ENCODE assay signal across 2 cellular contexts in the genomic region with DNA sequence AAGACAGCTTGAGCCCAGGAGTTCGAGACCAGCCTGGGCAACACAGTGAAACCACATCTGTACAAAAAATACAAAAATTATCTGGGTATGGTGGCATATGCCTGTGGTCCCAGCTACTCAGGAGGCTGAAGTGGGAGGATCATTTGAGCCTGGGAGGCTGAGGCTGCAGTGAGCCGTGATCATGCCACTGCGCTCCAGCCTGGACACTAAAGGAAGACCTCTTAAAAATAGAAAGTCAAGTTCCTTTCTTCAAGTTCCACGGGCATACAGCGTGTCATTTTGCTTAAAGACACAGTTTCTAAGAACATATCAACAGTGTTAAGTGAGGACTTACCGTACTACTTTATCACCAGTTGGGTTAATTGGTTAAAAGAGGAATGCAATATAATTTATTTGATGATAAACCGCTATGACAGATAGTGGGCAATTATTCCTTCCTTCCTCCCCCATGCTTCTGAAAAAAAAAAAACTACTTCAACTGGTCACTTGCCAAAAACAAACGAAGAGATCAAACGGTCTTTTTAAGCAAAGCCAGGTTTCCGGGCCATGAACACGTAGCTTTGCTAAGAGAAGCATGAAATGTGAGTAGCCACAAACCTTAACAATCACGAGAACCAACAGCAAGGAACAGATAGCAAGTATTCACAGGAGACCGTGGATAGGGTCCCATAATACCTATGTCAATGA.
TF ChIP-seq lines count a peak whose summit lies in the region.

No MANE protein-coding gene starts in this region.

TF ChIP-seq in HEK293, 187 proteins besides CTCF, POLR2A, EP300 and RAD21 (continued from another document and continues in another):
- TF ChIP-seq ZNF660 (tag by site-specific recombination; IDR thresholded peaks at IDR 0.05) (no peak), OSR2 (tag by site-specific recombination; IDR thresholded peaks at IDR 0.05) (peak; percentile 91), FEZF1 (tag by site-specific recombination; IDR thresholded peaks at IDR 0.05) (peak; percentile 65), KLF9 (tag by site-specific recombination; IDR thresholded peaks at IDR 0.05; ENCODE audit: low read depth) (no peak), ZNF629 (tag by site-specific recombination; IDR thresholded peaks at IDR 0.05) (peak; percentile 61; the same call in 1 of the 2 replicates), TCF7L2 (IDR thresholded peaks at IDR 0.05; ENCODE audit: borderline replicate concordance, low read depth, low read length) (peak; percentile 67), ZNF76 (tag by site-specific recombination; IDR thresholded peaks at IDR 0.05; ENCODE audit: borderline replicate concordance, low read depth) (no peak), ZNF843 (tag by site-specific recombination; IDR thresholded peaks at IDR 0.05) (peak; percentile 67; the same call in 1 of the 2 replicates), GFI1B (tag by site-specific recombination; IDR thresholded peaks at IDR 0.05) (peak; percentile 66; the same call in 1 of the 2 replicates), OVOL3 (tag by site-specific recombination; IDR thresholded peaks at IDR 0.05) (peak; percentile 72; the same call in 1 of the 2 replicates), KLF8 (tag by site-specific recombination; IDR thresholded peaks at IDR 0.05) (peak; percentile 55), GLIS1 (tag by site-specific recombination; IDR thresholded peaks at IDR 0.05) (peak; percentile 20; the same call in 1 of the 2 replicates), ZNF140 (tag by site-specific recombination; IDR thresholded peaks at IDR 0.05) (no peak)
- TF ChIP-seq, protein P1, sequence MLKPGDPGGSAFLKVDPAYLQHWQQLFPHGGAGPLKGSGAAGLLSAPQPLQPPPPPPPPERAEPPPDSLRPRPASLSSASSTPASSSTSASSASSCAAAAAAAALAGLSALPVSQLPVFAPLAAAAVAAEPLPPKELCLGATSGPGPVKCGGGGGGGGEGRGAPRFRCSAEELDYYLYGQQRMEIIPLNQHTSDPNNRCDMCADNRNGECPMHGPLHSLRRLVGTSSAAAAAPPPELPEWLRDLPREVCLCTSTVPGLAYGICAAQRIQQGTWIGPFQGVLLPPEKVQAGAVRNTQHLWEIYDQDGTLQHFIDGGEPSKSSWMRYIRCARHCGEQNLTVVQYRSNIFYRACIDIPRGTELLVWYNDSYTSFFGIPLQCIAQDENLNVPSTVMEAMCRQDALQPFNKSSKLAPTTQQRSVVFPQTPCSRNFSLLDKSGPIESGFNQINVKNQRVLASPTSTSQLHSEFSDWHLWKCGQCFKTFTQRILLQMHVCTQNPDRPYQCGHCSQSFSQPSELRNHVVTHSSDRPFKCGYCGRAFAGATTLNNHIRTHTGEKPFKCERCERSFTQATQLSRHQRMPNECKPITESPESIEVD (tag by site-specific recombination; IDR thresholded peaks at IDR 0.05) = peak; percentile 57
- TF ChIP-seq, protein P2, sequence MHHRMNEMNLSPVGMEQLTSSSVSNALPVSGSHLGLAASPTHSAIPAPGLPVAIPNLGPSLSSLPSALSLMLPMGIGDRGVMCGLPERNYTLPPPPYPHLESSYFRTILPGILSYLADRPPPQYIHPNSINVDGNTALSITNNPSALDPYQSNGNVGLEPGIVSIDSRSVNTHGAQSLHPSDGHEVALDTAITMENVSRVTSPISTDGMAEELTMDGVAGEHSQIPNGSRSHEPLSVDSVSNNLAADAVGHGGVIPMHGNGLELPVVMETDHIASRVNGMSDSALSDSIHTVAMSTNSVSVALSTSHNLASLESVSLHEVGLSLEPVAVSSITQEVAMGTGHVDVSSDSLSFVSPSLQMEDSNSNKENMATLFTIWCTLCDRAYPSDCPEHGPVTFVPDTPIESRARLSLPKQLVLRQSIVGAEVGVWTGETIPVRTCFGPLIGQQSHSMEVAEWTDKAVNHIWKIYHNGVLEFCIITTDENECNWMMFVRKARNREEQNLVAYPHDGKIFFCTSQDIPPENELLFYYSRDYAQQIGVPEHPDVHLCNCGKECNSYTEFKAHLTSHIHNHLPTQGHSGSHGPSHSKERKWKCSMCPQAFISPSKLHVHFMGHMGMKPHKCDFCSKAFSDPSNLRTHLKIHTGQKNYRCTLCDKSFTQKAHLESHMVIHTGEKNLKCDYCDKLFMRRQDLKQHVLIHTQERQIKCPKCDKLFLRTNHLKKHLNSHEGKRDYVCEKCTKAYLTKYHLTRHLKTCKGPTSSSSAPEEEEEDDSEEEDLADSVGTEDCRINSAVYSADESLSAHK (tag by site-specific recombination; IDR thresholded peaks at IDR 0.05) = 0 out of 2 replicates have a peak, but pooled peaks have one; percentile 41
- TF ChIP-seq, protein P3, sequence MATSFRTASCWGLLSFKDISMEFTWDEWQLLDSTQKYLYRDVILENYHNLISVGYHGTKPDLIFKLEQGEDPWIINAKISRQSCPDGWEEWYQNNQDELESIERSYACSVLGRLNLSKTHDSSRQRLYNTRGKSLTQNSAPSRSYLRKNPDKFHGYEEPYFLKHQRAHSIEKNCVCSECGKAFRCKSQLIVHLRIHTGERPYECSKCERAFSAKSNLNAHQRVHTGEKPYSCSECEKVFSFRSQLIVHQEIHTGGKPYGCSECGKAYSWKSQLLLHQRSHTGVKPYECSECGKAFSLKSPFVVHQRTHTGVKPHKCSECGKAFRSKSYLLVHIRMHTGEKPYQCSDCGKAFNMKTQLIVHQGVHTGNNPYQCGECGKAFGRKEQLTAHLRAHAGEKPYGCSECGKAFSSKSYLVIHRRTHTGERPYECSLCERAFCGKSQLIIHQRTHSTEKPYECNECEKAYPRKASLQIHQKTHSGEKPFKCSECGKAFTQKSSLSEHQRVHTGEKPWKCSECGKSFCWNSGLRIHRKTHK (tag by site-specific recombination; IDR thresholded peaks at IDR 0.05) = no peak
- TF ChIP-seq, protein P4, sequence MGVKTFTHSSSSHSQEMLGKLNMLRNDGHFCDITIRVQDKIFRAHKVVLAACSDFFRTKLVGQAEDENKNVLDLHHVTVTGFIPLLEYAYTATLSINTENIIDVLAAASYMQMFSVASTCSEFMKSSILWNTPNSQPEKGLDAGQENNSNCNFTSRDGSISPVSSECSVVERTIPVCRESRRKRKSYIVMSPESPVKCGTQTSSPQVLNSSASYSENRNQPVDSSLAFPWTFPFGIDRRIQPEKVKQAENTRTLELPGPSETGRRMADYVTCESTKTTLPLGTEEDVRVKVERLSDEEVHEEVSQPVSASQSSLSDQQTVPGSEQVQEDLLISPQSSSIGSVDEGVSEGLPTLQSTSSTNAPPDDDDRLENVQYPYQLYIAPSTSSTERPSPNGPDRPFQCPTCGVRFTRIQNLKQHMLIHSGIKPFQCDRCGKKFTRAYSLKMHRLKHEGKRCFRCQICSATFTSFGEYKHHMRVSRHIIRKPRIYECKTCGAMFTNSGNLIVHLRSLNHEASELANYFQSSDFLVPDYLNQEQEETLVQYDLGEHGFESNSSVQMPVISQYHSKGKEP (tag by site-specific recombination; IDR thresholded peaks at IDR 0.05) = peak; percentile 61
- TF ChIP-seq, protein P5, sequence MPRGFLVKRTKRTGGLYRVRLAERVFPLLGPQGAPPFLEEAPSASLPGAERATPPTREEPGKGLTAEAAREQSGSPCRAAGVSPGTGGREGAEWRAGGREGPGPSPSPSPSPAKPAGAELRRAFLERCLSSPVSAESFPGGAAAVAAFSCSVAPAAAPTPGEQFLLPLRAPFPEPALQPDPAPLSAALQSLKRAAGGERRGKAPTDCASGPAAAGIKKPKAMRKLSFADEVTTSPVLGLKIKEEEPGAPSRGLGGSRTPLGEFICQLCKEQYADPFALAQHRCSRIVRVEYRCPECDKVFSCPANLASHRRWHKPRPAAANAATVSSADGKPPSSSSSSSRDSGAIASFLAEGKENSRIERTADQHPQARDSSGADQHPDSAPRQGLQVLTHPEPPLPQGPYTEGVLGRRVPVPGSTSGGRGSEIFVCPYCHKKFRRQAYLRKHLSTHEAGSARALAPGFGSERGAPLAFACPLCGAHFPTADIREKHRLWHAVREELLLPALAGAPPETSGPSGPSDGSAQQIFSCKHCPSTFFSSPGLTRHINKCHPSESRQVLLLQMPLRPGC (tag by site-specific recombination; IDR thresholded peaks at IDR 0.05) = peak; percentile 27; the same call in 1 of the 2 replicates

TF ChIP-seq in GM23338, 12 proteins besides CTCF, POLR2A, EP300 and RAD21 (continued from another document):
- TF ChIP-seq, protein P6, sequence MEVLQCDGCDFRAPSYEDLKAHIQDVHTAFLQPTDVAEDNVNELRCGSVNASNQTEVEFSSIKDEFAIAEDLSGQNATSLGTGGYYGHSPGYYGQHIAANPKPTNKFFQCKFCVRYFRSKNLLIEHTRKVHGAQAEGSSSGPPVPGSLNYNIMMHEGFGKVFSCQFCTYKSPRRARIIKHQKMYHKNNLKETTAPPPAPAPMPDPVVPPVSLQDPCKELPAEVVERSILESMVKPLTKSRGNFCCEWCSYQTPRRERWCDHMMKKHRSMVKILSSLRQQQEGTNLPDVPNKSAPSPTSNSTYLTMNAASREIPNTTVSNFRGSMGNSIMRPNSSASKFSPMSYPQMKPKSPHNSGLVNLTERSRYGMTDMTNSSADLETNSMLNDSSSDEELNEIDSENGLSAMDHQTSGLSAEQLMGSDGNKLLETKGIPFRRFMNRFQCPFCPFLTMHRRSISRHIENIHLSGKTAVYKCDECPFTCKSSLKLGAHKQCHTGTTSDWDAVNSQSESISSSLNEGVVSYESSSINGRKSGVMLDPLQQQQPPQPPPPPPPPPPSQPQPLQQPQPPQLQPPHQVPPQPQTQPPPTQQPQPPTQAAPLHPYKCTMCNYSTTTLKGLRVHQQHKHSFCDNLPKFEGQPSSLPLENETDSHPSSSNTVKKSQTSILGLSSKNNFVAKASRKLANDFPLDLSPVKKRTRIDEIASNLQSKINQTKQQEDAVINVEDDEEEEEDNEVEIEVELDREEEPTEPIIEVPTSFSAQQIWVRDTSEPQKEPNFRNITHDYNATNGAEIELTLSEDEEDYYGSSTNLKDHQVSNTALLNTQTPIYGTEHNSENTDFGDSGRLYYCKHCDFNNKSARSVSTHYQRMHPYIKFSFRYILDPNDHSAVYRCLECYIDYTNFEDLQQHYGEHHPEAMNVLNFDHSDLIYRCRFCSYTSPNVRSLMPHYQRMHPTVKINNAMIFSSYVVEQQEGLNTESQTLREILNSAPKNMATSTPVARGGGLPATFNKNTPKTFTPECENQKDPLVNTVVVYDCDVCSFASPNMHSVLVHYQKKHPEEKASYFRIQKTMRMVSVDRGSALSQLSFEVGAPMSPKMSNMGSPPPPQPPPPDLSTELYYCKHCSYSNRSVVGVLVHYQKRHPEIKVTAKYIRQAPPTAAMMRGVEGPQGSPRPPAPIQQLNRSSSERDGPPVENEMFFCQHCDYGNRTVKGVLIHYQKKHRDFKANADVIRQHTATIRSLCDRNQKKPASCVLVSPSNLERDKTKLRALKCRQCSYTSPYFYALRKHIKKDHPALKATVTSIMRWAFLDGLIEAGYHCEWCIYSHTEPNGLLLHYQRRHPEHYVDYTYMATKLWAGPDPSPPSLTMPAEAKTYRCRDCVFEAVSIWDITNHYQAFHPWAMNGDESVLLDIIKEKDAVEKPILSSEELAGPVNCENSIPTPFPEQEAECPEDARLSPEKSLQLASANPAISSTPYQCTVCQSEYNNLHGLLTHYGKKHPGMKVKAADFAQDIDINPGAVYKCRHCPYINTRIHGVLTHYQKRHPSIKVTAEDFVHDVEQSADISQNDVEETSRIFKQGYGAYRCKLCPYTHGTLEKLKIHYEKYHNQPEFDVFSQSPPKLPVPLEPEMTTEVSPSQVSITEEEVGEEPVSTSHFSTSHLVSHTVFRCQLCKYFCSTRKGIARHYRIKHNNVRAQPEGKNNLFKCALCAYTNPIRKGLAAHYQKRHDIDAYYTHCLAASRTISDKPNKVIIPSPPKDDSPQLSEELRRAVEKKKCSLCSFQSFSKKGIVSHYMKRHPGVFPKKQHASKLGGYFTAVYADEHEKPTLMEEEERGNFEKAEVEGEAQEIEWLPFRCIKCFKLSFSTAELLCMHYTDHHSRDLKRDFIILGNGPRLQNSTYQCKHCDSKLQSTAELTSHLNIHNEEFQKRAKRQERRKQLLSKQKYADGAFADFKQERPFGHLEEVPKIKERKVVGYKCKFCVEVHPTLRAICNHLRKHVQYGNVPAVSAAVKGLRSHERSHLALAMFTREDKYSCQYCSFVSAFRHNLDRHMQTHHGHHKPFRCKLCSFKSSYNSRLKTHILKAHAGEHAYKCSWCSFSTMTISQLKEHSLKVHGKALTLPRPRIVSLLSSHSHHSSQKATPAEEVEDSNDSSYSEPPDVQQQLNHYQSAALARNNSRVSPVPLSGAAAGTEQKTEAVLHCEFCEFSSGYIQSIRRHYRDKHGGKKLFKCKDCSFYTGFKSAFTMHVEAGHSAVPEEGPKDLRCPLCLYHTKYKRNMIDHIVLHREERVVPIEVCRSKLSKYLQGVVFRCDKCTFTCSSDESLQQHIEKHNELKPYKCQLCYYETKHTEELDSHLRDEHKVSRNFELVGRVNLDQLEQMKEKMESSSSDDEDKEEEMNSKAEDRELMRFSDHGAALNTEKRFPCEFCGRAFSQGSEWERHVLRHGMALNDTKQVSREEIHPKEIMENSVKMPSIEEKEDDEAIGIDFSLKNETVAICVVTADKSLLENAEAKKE (CRISPR knock-in tag; IDR thresholded peaks at IDR 0.05) = no peak
- no peak for TF ChIP-seq STAT1 (IDR thresholded peaks at IDR 0.05; ENCODE audit: unreplicated experiment)
- TF ChIP-seq POLR2AphosphoS5 (IDR thresholded peaks at IDR 0.05; ENCODE audit: low read depth) = no peak
- no peak for TF ChIP-seq NANOG (IDR thresholded peaks at IDR 0.05; ENCODE audit: borderline replicate concordance)
- no peak for TF ChIP-seq EZH2phosphoT487 (IDR thresholded peaks at IDR 0.05; ENCODE audit: unreplicated experiment)
- TF ChIP-seq, protein P7, sequence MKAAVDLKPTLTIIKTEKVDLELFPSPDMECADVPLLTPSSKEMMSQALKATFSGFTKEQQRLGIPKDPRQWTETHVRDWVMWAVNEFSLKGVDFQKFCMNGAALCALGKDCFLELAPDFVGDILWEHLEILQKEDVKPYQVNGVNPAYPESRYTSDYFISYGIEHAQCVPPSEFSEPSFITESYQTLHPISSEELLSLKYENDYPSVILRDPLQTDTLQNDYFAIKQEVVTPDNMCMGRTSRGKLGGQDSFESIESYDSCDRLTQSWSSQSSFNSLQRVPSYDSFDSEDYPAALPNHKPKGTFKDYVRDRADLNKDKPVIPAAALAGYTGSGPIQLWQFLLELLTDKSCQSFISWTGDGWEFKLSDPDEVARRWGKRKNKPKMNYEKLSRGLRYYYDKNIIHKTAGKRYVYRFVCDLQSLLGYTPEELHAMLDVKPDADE (IDR thresholded peaks at IDR 0.05) = no peak
- no peak for TF ChIP-seq JUNB (IDR thresholded peaks at IDR 0.05; ENCODE audit: unreplicated experiment)
- no peak for TF ChIP-seq CREB1 (CRISPR knock-in tag; IDR thresholded peaks at IDR 0.05; ENCODE audit: low read depth)
- no peak for TF ChIP-seq ZNF331 (CRISPR knock-in tag; IDR thresholded peaks at IDR 0.05; ENCODE audit: low read depth)
- TF ChIP-seq, protein P8, sequence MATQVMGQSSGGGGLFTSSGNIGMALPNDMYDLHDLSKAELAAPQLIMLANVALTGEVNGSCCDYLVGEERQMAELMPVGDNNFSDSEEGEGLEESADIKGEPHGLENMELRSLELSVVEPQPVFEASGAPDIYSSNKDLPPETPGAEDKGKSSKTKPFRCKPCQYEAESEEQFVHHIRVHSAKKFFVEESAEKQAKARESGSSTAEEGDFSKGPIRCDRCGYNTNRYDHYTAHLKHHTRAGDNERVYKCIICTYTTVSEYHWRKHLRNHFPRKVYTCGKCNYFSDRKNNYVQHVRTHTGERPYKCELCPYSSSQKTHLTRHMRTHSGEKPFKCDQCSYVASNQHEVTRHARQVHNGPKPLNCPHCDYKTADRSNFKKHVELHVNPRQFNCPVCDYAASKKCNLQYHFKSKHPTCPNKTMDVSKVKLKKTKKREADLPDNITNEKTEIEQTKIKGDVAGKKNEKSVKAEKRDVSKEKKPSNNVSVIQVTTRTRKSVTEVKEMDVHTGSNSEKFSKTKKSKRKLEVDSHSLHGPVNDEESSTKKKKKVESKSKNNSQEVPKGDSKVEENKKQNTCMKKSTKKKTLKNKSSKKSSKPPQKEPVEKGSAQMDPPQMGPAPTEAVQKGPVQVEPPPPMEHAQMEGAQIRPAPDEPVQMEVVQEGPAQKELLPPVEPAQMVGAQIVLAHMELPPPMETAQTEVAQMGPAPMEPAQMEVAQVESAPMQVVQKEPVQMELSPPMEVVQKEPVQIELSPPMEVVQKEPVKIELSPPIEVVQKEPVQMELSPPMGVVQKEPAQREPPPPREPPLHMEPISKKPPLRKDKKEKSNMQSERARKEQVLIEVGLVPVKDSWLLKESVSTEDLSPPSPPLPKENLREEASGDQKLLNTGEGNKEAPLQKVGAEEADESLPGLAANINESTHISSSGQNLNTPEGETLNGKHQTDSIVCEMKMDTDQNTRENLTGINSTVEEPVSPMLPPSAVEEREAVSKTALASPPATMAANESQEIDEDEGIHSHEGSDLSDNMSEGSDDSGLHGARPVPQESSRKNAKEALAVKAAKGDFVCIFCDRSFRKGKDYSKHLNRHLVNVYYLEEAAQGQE (IDR thresholded peaks at IDR 0.05; ENCODE audit: unreplicated experiment) = no peak
